Comparison of ENCODE assay signal across 16 cellular contexts in the genomic region with DNA sequence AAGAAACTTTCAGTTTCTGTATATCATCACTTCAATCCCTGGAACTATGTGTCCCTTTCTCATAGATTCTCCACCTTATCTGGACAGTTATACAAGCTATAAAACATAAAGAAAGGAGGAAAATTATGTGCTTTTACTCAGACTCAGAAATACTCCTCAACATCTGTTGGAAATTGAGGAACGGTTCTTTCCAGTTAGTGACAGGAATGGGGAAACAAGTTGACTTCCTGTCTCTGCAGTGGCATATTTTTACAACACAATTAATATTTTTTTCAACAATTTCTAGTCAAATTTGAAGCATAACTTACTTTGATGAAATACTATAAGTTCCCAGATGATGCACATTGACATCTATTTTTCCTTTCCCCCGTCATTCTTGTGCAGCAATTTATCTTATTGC. TPM values are rescaled to one million over a fixed set of nuclear protein-coding genes. Genes with fewer than 3 reads are reported as not detected.
DNase-seq lines count a peak whose midpoint lies in the region; ATAC-seq and TF ChIP-seq lines count a peak whose summit lies in the region.
"Had no signal": no experiment of that assay in that cellular context is flagged by ENCODE, and none has a peak within 500 bp of the region (broad histone marks: within the 10 kb centered on the region; RNA-seq: fewer than 3 reads in every experiment).

No MANE protein-coding gene starts in this region.

- no peak for DNase-seq in T-helper 2 cell treated with Interferon-gamma antibody and Interleukin-4, amounts not matched to agents 5 μg/mL and 100 μg/mL, for 36 hours (ENCODE audit: low spot score)
- DNase-seq in T-helper 2 cell (no peak), GF-D8 (lab: John Stamatoyannopoulos, UW) (peak; percentile 38), SK-N-MC (ENCODE audit: low read depth, low spot score) (no peak), mesothelial cell of epicardium (ENCODE audit: low spot score in 2 of 2, unreplicated experiment in 2 of 2) (no peak), NCI-H128 (lab: John Stamatoyannopoulos, UW; ENCODE audit: unreplicated experiment) (no peak), NCI-H1694 treated with DMSO at 0.1 percent for 48 hours (lab: John Stamatoyannopoulos, UW) (no peak)
- DNase-seq: CD4-positive, CD25-positive, alpha-beta regulatory T cell; DMS79 treated with DMSO at 0.1 percent for 48 hours; H7; IMR-90; NCI-H1092; NCI-H187; NCI-H69; NK-92 treated with Interleukin-12 subunit alpha and Interleukin-12 subunit beta, amount 100 ng/mL, for 24 hours had no signal

- H3K9ac ChIP-seq in SK-N-MC (ENCODE audit: insufficient read length): no peak overlapping the region

- H3K36me3 ChIP-seq in SK-N-MC (ENCODE audit: insufficient read depth, low read length): no peaks in the 10 kb centered on the region

- no peak for ATAC-seq in GM19395 (IDR thresholded peaks at IDR 0.05; ENCODE audit: unreplicated experiment)

- TF ChIP-seq CTCF in mesothelial cell of epicardium (IDR thresholded peaks at IDR 0.05; ENCODE audit: unreplicated experiment): no peak

- H3K9me3 ChIP-seq in SK-N-MC (ENCODE audit: low read depth, low read length): no peaks in the 10 kb centered on the region

- peaks cover 7% of the 10 kb centered on the region for H3K9me3 Mint-ChIP-seq in T-helper 2 cell treated with Interferon-gamma antibody and Interleukin-4, amounts not matched to agents 5 μg/mL and 100 μg/mL, for 36 hours
- peaks cover 20% of the 10 kb centered on the region for H3K9me3 Mint-ChIP-seq in mesothelial cell of epicardium

- peak overlapping the region; percentile 31; the same call in 1 of the 2 replicates for H3K4me3 ChIP-seq in SK-N-MC

- no peak overlapping the region for H3K27ac Mint-ChIP-seq in T-helper 2 cell treated with Interferon-gamma antibody and Interleukin-4, amounts not matched to agents 5 μg/mL and 100 μg/mL, for 36 hours
- H3K27ac Mint-ChIP-seq in mesothelial cell of epicardium: peak overlapping the region; percentile 30

- peaks cover 39% of the 10 kb centered on the region for H3K36me3 Mint-ChIP-seq in T-helper 2 cell treated with Interferon-gamma antibody and Interleukin-4, amounts not matched to agents 5 μg/mL and 100 μg/mL, for 36 hours (ENCODE audit: low read depth)
- H3K36me3 Mint-ChIP-seq in mesothelial cell of epicardium: peaks cover 39% of the 10 kb centered on the region

- H3K4me1 Mint-ChIP-seq in T-helper 2 cell treated with Interferon-gamma antibody and Interleukin-4, amounts not matched to agents 5 μg/mL and 100 μg/mL, for 36 hours (ENCODE audit: low read depth): peaks cover 8% of the 10 kb centered on the region
- H3K4me1 Mint-ChIP-seq in mesothelial cell of epicardium: no peaks in the 10 kb centered on the region

- no peaks in the 10 kb centered on the region for H3K27me3 Mint-ChIP-seq in T-helper 2 cell treated with Interferon-gamma antibody and Interleukin-4, amounts not matched to agents 5 μg/mL and 100 μg/mL, for 36 hours (ENCODE audit: low read depth)
- H3K27me3 Mint-ChIP-seq in mesothelial cell of epicardium (ENCODE audit: low read depth): no peaks in the 10 kb centered on the region
- H3K27me3 Mint-ChIP-seq: CD4-positive, CD25-positive, alpha-beta regulatory T cell had no signal

- peak overlapping the region; percentile 33 for H3K4me3 Mint-ChIP-seq in T-helper 2 cell treated with Interferon-gamma antibody and Interleukin-4, amounts not matched to agents 5 μg/mL and 100 μg/mL, for 36 hours
- H3K4me3 Mint-ChIP-seq in mesothelial cell of epicardium: no peak overlapping the region
- H3K4me3 Mint-ChIP-seq: CD4-positive, CD25-positive, alpha-beta regulatory T cell had no signal

- peak overlapping the region; percentile 64; the same call in 1 of the 2 replicates for H3K27ac ChIP-seq in SK-N-MC

RNA-seq across cellular contexts. Expression of gene ABHD18, which starts 27.9 kb away (rescaled TPM):
- total RNA-seq in mesothelial cell of epicardium: 15.0 to 17.7 TPM (median 16.3 TPM) in 3 replicates

RNA-seq across cellular contexts. Expression of gene MFSD8, which starts 28.2 kb away (rescaled TPM):
- total RNA-seq in mesothelial cell of epicardium: 29.6 to 33.9 TPM (median 29.9 TPM) in 3 replicates
